In genomic region chr5:81657386-81657785, GRCh38 we compare ENCODE assay signal across 2 cellular contexts.
TF ChIP-seq lines count a peak whose summit lies in the region.

No MANE protein-coding gene starts in this region.

TF ChIP-seq in SK-N-SH, 30 proteins besides CTCF, POLR2A, EP300 and RAD21 (continued from another document):
- TF ChIP-seq REST (IDR thresholded peaks at IDR 0.05; ENCODE audit: low read depth, low read length) (no peak), TAF1 (IDR thresholded peaks at IDR 0.05; ENCODE audit: borderline replicate concordance, low read depth, low read length) (no peak), ZBTB33 (IDR thresholded peaks at IDR 0.05; ENCODE audit: borderline replicate concordance, low read depth) (no peak), TCF12 (IDR thresholded peaks at IDR 0.05) (no peak)
TF ChIP-seq in SK-N-SH: peak in this region for 0.

TF ChIP-seq in SK-N-SH treated with all-trans-retinoic acid at 6 μM for 48 hours, 23 proteins besides CTCF, POLR2A, EP300 and RAD21 (continued from another document):
- TF ChIP-seq TSHZ2 (CRISPR knock-in tag; IDR thresholded peaks at IDR 0.05) (no peak), PATZ1 (CRISPR knock-in tag; IDR thresholded peaks at IDR 0.05; ENCODE audit: borderline replicate concordance) (no peak), TCF4 (CRISPR knock-in tag; IDR thresholded peaks at IDR 0.05; ENCODE audit: borderline replicate concordance) (no peak), OSR1 (CRISPR knock-in tag; IDR thresholded peaks at IDR 0.05) (no peak), BACH2 (CRISPR knock-in tag; IDR thresholded peaks at IDR 0.05; ENCODE audit: borderline replicate concordance) (no peak), ARNTL (CRISPR knock-in tag; IDR thresholded peaks at IDR 0.05; ENCODE audit: borderline replicate concordance, low read depth) (no peak), CREB5 (CRISPR knock-in tag; IDR thresholded peaks at IDR 0.05; ENCODE audit: low read depth) (no peak), ISL1 (CRISPR knock-in tag; IDR thresholded peaks at IDR 0.05) (no peak), TOX (CRISPR knock-in tag; IDR thresholded peaks at IDR 0.05; ENCODE audit: borderline replicate concordance) (no peak), ZNF8 (CRISPR knock-in tag; IDR thresholded peaks at IDR 0.05) (no peak), ZFP30 (CRISPR knock-in tag; IDR thresholded peaks at IDR 0.05) (no peak), PPARA (CRISPR knock-in tag; IDR thresholded peaks at IDR 0.05; ENCODE audit: borderline replicate concordance) (no peak), ZNF70 (CRISPR knock-in tag; IDR thresholded peaks at IDR 0.05) (no peak), ESRRG (CRISPR knock-in tag; IDR thresholded peaks at IDR 0.05) (no peak), CSDC2 (CRISPR knock-in tag; IDR thresholded peaks at IDR 0.05) (no peak), RARB (CRISPR knock-in tag; IDR thresholded peaks at IDR 0.05) (no peak), ZNF565 (CRISPR knock-in tag; conservative IDR thresholded peaks at IDR 0.05; ENCODE audit: low read depth) (no peak), CSRNP3 (CRISPR knock-in tag; IDR thresholded peaks at IDR 0.05) (no peak)
